26 cellular contexts compared by ENCODE assay signal in genomic region chr15:69812881-69813280, GRCh38.
DNase-seq lines count a peak whose midpoint lies in the region; ATAC-seq and TF ChIP-seq lines count a peak whose summit lies in the region.
"Had no signal": no experiment of that assay in that cellular context is flagged by ENCODE, and none has a peak within 500 bp of the region (broad histone marks: within the 10 kb centered on the region; RNA-seq: fewer than 3 reads in every experiment).

No MANE protein-coding gene starts in this region.

- CTCF ChIA-PET in activated CD4-positive, alpha-beta T cell treated with anti-CD3 and anti-CD28 coated beads, Interleukin-2, amount 10 ng/mL, durations not matched to agents 7 days and 5 days (lab: Charles Lee): no interaction called here

- intact Hi-C loops in activated CD4-positive, alpha-beta T cell treated with anti-CD3 and anti-CD28 coated beads, Interleukin-2, amount 10 ng/mL, durations not matched to agents 24 days and 14 days (cut with micrococcal nuclease): no loop called here
- intact Hi-C loops in colonic mucosa (cut with DNase I): no loop called here
- intact Hi-C loops in left colon (cut with DNase I, micrococcal nuclease): no loop called here
- intact Hi-C loops in CD14-positive monocyte (cut with micrococcal nuclease): no loop called here

- peaks cover 8% of the 10 kb centered on the region for H3K27me3 Mint-ChIP-seq in activated CD4-positive, alpha-beta T cell treated with anti-CD3 and anti-CD28 coated beads, Interleukin-2, amount 10 ng/mL, durations not matched to agents 24 days and 14 days
- H3K27me3 Mint-ChIP-seq in activated CD4-positive, alpha-beta T cell treated with anti-CD3 and anti-CD28 coated beads, Interleukin-2, amount 10 ng/mL, durations not matched to agents 7 days and 5 days: peaks cover 8% of the 10 kb centered on the region
- H3K27me3 Mint-ChIP-seq in immature natural killer cell (ENCODE audit: low read depth in 3 of 3): peaks cover 0 to 4% (median 4%) of the 10 kb centered on the region in 3 donors
- peaks cover 6 to 13% (median 11%) of the 10 kb centered on the region in 3 donors for H3K27me3 Mint-ChIP-seq in CD14-positive monocyte (ENCODE audit: low read depth in 3 of 3)
- H3K27me3 Mint-ChIP-seq: stimulated activated naive CD8-positive, alpha-beta T cell treated with anti-CD3 and anti-CD28 coated beads, Interleukin-15, Interleukin-2, amounts not matched to agents 100 ng/mL and 50 ng/mL, for 24 hours had no signal

- no peaks in the 10 kb centered on the region for H3K36me3 ChIP-seq in colonic mucosa
- H3K36me3 ChIP-seq: BLaER1 treated with 17β-estradiol and CSF1 and Interleukin-3, amounts not matched to agents 10 nM and 100 nM; esophagus muscularis mucosa; Peyer's patch; SJSA1; upper lobe of left lung had no signal

- ATAC-seq in left colon (peak; percentile 89), GM19351 (IDR thresholded peaks at IDR 0.05; ENCODE audit: unreplicated experiment) (no peak)
- ATAC-seq: activated CD8-positive, alpha-beta T cell treated with anti-CD3 and anti-CD28 coated beads for 36 hours had no signal

- H3K4me3 Mint-ChIP-seq in activated CD4-positive, alpha-beta T cell treated with anti-CD3 and anti-CD28 coated beads, Interleukin-2, amount 10 ng/mL, durations not matched to agents 24 days and 14 days: no peak overlapping the region
- no peak overlapping the region for H3K4me3 Mint-ChIP-seq in activated CD4-positive, alpha-beta T cell treated with anti-CD3 and anti-CD28 coated beads, Interleukin-2, amount 10 ng/mL, durations not matched to agents 7 days and 5 days
- no peak overlapping the region for H3K4me3 Mint-ChIP-seq in immature natural killer cell
- no peak overlapping the region for H3K4me3 Mint-ChIP-seq in CD14-positive monocyte
- H3K4me3 Mint-ChIP-seq: activated CD8-positive, alpha-beta T cell treated with anti-CD3 and anti-CD28 coated beads for 36 hours; stimulated activated naive CD8-positive, alpha-beta T cell treated with anti-CD3 and anti-CD28 coated beads, Interleukin-15, Interleukin-2, amounts not matched to agents 100 ng/mL and 50 ng/mL, for 24 hours; T-helper 2 cell treated with Interferon-gamma antibody and Interleukin-4, amounts not matched to agents 5 μg/mL and 100 μg/mL, for 36 hours had no signal

- TF ChIP-seq CTCF in colonic mucosa (IDR thresholded peaks at IDR 0.05): no peak
- no peak for TF ChIP-seq CTCF in CD14-positive monocyte (IDR thresholded peaks at IDR 0.05)

- POLR2A ChIA-PET in activated CD4-positive, alpha-beta T cell treated with anti-CD3 and anti-CD28 coated beads, Interleukin-2, amount 10 ng/mL, durations not matched to agents 7 days and 5 days (lab: Charles Lee): interaction anchor here (0.5 kb wide), 1 partner anchor 81 kb away, joined by 5 read pairs; no protein-coding TSS in a partner anchor

- H3K4me1 Mint-ChIP-seq in activated CD4-positive, alpha-beta T cell treated with anti-CD3 and anti-CD28 coated beads, Interleukin-2, amount 10 ng/mL, durations not matched to agents 24 days and 14 days: peaks cover 8% of the 10 kb centered on the region
- H3K4me1 Mint-ChIP-seq in activated CD4-positive, alpha-beta T cell treated with anti-CD3 and anti-CD28 coated beads, Interleukin-2, amount 10 ng/mL, durations not matched to agents 7 days and 5 days: peaks cover 10% of the 10 kb centered on the region
- H3K4me1 Mint-ChIP-seq in immature natural killer cell (no peaks in the 10 kb centered on the region), CD14-positive monocyte (peaks cover 16% of the 10 kb centered on the region)

- no peaks in the 10 kb centered on the region for H3K4me1 ChIP-seq in colonic mucosa
- H3K4me1 ChIP-seq: BLaER1 treated with 17β-estradiol and CSF1 and Interleukin-3, amounts not matched to agents 10 nM and 100 nM; Peyer's patch had no signal

- H3K27me3 ChIP-seq in colonic mucosa: no peaks in the 10 kb centered on the region
- H3K27me3 ChIP-seq: BLaER1 treated with 17β-estradiol and CSF1 and Interleukin-3, amounts not matched to agents 10 nM and 100 nM; esophagus muscularis mucosa; Peyer's patch; SJSA1; upper lobe of left lung had no signal

- no peak for DNase-seq in activated CD4-positive, alpha-beta T cell treated with anti-CD3 and anti-CD28 coated beads, Interleukin-2, amount 10 ng/mL, durations not matched to agents 24 days and 14 days
- DNase-seq in activated CD4-positive, alpha-beta T cell treated with anti-CD3 and anti-CD28 coated beads, Interleukin-2, amount 10 ng/mL, durations not matched to agents 7 days and 5 days: no peak
- DNase-seq in colonic mucosa: peak; percentile 61
- DNase-seq in left colon: peak in 1 of 2 donors; percentile 41
- DNase-seq in HuH-7 (ENCODE audit: low spot score): no peak
- DNase-seq in immature natural killer cell: no peak
- DNase-seq in CD14-positive monocyte (ENCODE audit: low spot score): no peak
- DNase-seq: activated CD4-positive, CD25-positive, alpha-beta regulatory T cell; activated CD8-positive, alpha-beta T cell treated with anti-CD3 and anti-CD28 coated beads for 36 hours; activated naive CD4-positive, alpha-beta T cell treated with anti-CD3 and anti-CD28 coated beads, Interleukin-2, amount 50 U/mL, for 16 hours; activated T-cell treated with anti-CD3 and anti-CD28 coated beads, Interleukin-2, amount 50 U/mL, for 48 hours; aorta; central memory CD4-positive, alpha-beta T cell; Kasumi-1; NCI-H1048; NCI-H2029; stimulated activated CD4-positive, alpha-beta T cell treated with anti-CD3 and anti-CD28 coated beads, Interleukin-4, amount 100 ng/mL, for 24 hours; upper lobe of left lung had no signal

- no peaks in the 10 kb centered on the region for H3K9me3 ChIP-seq in colonic mucosa
- H3K9me3 ChIP-seq: BLaER1 treated with 17β-estradiol and CSF1 and Interleukin-3, amounts not matched to agents 10 nM and 100 nM; esophagus muscularis mucosa; Peyer's patch; SJSA1; upper lobe of left lung had no signal

- no peaks in the 10 kb centered on the region for H3K36me3 Mint-ChIP-seq in activated CD4-positive, alpha-beta T cell treated with anti-CD3 and anti-CD28 coated beads, Interleukin-2, amount 10 ng/mL, durations not matched to agents 24 days and 14 days (ENCODE audit: low read depth)
- H3K36me3 Mint-ChIP-seq in activated CD4-positive, alpha-beta T cell treated with anti-CD3 and anti-CD28 coated beads, Interleukin-2, amount 10 ng/mL, durations not matched to agents 7 days and 5 days (ENCODE audit: low read depth): no peaks in the 10 kb centered on the region
- H3K36me3 Mint-ChIP-seq in immature natural killer cell (no peaks in the 10 kb centered on the region), CD14-positive monocyte (peaks cover 5% of the 10 kb centered on the region in 2 donors)

- no peak overlapping the region for H3K4me3 ChIP-seq in colonic mucosa
- H3K4me3 ChIP-seq: BLaER1 treated with 17β-estradiol and CSF1 and Interleukin-3, amounts not matched to agents 10 nM and 100 nM; esophagus muscularis mucosa; Peyer's patch; SJSA1; smooth muscle cell; upper lobe of left lung had no signal

- H3K9me3 Mint-ChIP-seq in activated CD4-positive, alpha-beta T cell treated with anti-CD3 and anti-CD28 coated beads, Interleukin-2, amount 10 ng/mL, durations not matched to agents 24 days and 14 days: no peaks in the 10 kb centered on the region
- H3K9me3 Mint-ChIP-seq in activated CD4-positive, alpha-beta T cell treated with anti-CD3 and anti-CD28 coated beads, Interleukin-2, amount 10 ng/mL, durations not matched to agents 7 days and 5 days: no peaks in the 10 kb centered on the region
- no peaks in the 10 kb centered on the region for H3K9me3 Mint-ChIP-seq in immature natural killer cell
- H3K9me3 Mint-ChIP-seq in CD14-positive monocyte: no peaks in the 10 kb centered on the region
- H3K9me3 Mint-ChIP-seq: activated CD8-positive, alpha-beta T cell treated with anti-CD3 and anti-CD28 coated beads for 36 hours; stimulated activated naive CD8-positive, alpha-beta T cell treated with anti-CD3 and anti-CD28 coated beads, Interleukin-15, Interleukin-2, amounts not matched to agents 100 ng/mL and 50 ng/mL, for 24 hours; T-helper 2 cell treated with Interferon-gamma antibody and Interleukin-4, amounts not matched to agents 5 μg/mL and 100 μg/mL, for 36 hours had no signal

- H3K9ac ChIP-seq in colonic mucosa (ENCODE audit: low read depth in 2 of 2, low read length in 2 of 2): no peak overlapping the region
- H3K9ac ChIP-seq: BLaER1 treated with 17β-estradiol and CSF1 and Interleukin-3, amounts not matched to agents 10 nM and 100 nM had no signal

- peak overlapping the region; percentile 18 for H3K27ac Mint-ChIP-seq in activated CD4-positive, alpha-beta T cell treated with anti-CD3 and anti-CD28 coated beads, Interleukin-2, amount 10 ng/mL, durations not matched to agents 24 days and 14 days
- no peak overlapping the region for H3K27ac Mint-ChIP-seq in activated CD4-positive, alpha-beta T cell treated with anti-CD3 and anti-CD28 coated beads, Interleukin-2, amount 10 ng/mL, durations not matched to agents 7 days and 5 days
- H3K27ac Mint-ChIP-seq in immature natural killer cell (no peak overlapping the region), CD14-positive monocyte (peak overlapping the region in 1 of 7 donors; percentile 49)
- H3K27ac Mint-ChIP-seq: activated CD8-positive, alpha-beta T cell treated with anti-CD3 and anti-CD28 coated beads for 36 hours; stimulated activated naive CD8-positive, alpha-beta T cell treated with anti-CD3 and anti-CD28 coated beads, Interleukin-15, Interleukin-2, amounts not matched to agents 100 ng/mL and 50 ng/mL, for 24 hours; T-helper 2 cell treated with Interferon-gamma antibody and Interleukin-4, amounts not matched to agents 5 μg/mL and 100 μg/mL, for 36 hours had no signal

- no peak overlapping the region for H3K27ac ChIP-seq in colonic mucosa
- H3K27ac ChIP-seq: BLaER1 treated with 17β-estradiol and CSF1 and Interleukin-3, amounts not matched to agents 10 nM and 100 nM; esophagus muscularis mucosa; Peyer's patch; SJSA1; upper lobe of left lung had no signal
